7 cellular contexts compared by ENCODE assay signal in genomic region chr9:40993375-40993774, GRCh38.
DNase-seq lines count a peak whose midpoint lies in the region; ATAC-seq, FAIRE-seq and TF ChIP-seq lines count a peak whose summit lies in the region.
"Not testable (repeated sequence)": the region's sequence is repeated elsewhere in the genome, so short reads cannot be mapped to it uniquely, and the experiment has no call there.

No MANE protein-coding gene starts in this region.

- H3K14ac ChIP-seq in IMR-90 (replicated peaks; ENCODE audit: low read depth, low read length), result not testable (repeated sequence)

- peaks cover 27 to 40% (median 30%) of the 10 kb centered on the region in 4 donors for H3K4me1 Mint-ChIP-seq in CD4-positive, alpha-beta memory T cell
- H3K4me1 Mint-ChIP-seq in activated naive CD8-positive, alpha-beta T cell (ENCODE audit: low read depth), result peaks cover 48% of the 10 kb centered on the region
- peaks cover 41 to 55% of the 10 kb centered on the region in 2 donors for H3K4me1 Mint-ChIP-seq in immature natural killer cell

- not testable (repeated sequence) for H2AK9ac ChIP-seq in IMR-90 (replicated peaks; ENCODE audit: low read depth, low read length, poor library complexity)

- H3K36me3 Mint-ChIP-seq in CD4-positive, alpha-beta memory T cell, result peaks cover 33 to 34% of the 10 kb centered on the region in 2 donors
- H3K36me3 Mint-ChIP-seq in activated naive CD8-positive, alpha-beta T cell, result not testable (repeated sequence)
- H3K36me3 Mint-ChIP-seq in immature natural killer cell, result peaks cover 0 to 22% (median 15%) of the 10 kb centered on the region in 3 donors

- H3K27ac ChIP-seq in CD4-positive, alpha-beta memory T cell (ENCODE audit: low read depth, low read length); IMR-90 (ENCODE audit: insufficient read depth, low read length); SK-N-MC; endothelial cell of umbilical vein (ENCODE audit: insufficient read depth, low read depth, low read length); osteoblast (ENCODE audit: low read depth, low read length): not testable (repeated sequence)

- H3K9me3 ChIP-seq in CD4-positive, alpha-beta memory T cell (ENCODE audit: control insufficient read depth in 1 of 2, low read length in 2 of 2); IMR-90 (ENCODE audit: control insufficient read depth, insufficient read depth, low read length); SK-N-MC (ENCODE audit: low read depth, low read length); endothelial cell of umbilical vein (replicated peaks; ENCODE audit: control insufficient read depth, insufficient read depth, low read length); osteoblast (ENCODE audit: low read depth, low read length): not testable (repeated sequence)

- not testable (repeated sequence) for ATAC-seq in IMR-90 (ENCODE audit: low read depth)

- H3K4ac ChIP-seq in IMR-90 (ENCODE audit: low read depth, low read length), result not testable (repeated sequence)

- H3K4me2 ChIP-seq in IMR-90 (ENCODE audit: low read depth, low read length) (peak overlapping the region; percentile 67; the same call in 1 of the 2 replicates), endothelial cell of umbilical vein (ENCODE audit: insufficient read depth, low read length) (peak overlapping the region; percentile 76), osteoblast (ENCODE audit: insufficient read depth, low read length) (peak overlapping the region; percentile 83)

- DNase-seq in CD4-positive, alpha-beta memory T cell; IMR-90; SK-N-MC (ENCODE audit: low read depth, low spot score); endothelial cell of umbilical vein (ENCODE audit: low read depth, low spot score); immature natural killer cell; osteoblast (ENCODE audit: insufficient read length, low spot score, missing footprints): not testable (repeated sequence)

- H3K4me3 ChIP-seq in CD4-positive, alpha-beta memory T cell (ENCODE audit: low read length in 2 of 2); endothelial cell of umbilical vein (replicated peaks in 1 of 3; ENCODE audit: insufficient read depth in 1 of 3, low read depth in 1 of 3, low read length in 3 of 3): not testable (repeated sequence)
- H3K4me3 ChIP-seq in IMR-90 (ENCODE audit: insufficient read depth, low read depth, low read length) (peak overlapping the region; percentile 27; the same call in 1 of the 2 replicates), SK-N-MC (peak overlapping the region; percentile 75; the same call in 1 of the 2 replicates), osteoblast (ENCODE audit: insufficient read depth, low read length) (peak overlapping the region; percentile 88)

- dilution Hi-C loops in IMR-90 (cut with HindIII; ENCODE audit: low sequenced_read_pairs, unreplicated experiment); endothelial cell of umbilical vein (cut with MboI; ENCODE audit: extremely low pct_ligation_motif_present, low sequenced_read_pairs): not testable (repeated sequence)

- not testable (repeated sequence) for H2BK5ac ChIP-seq in IMR-90 (ENCODE audit: low read depth, low read length, poor library complexity, severe bottlenecking)

- not testable (repeated sequence) for H2AK5ac ChIP-seq in IMR-90 (ENCODE audit: low read depth, low read length)

- no CpG with 5 or more reads among the region's 4 CpGs for WGBS in IMR-90 (ENCODE audit: extremely low coverage in 2 of 2, insufficient read length in 1 of 2), 2 experiments

- TF ChIP-seq POLR2A in IMR-90 (IDR thresholded peaks at IDR 0.05; ENCODE audit: low read depth, low read length); endothelial cell of umbilical vein (IDR thresholded peaks at IDR 0.05; ENCODE audit: low read depth, low read length): not testable (repeated sequence)

- H3K27me3 Mint-ChIP-seq in CD4-positive, alpha-beta memory T cell; activated naive CD8-positive, alpha-beta T cell; immature natural killer cell (ENCODE audit: low read depth in 3 of 3): not testable (repeated sequence)

- peak overlapping the region in 5 of 7 donors; percentile 9 to 79 (median 44) for H3K27ac Mint-ChIP-seq in CD4-positive, alpha-beta memory T cell
- H3K27ac Mint-ChIP-seq in activated naive CD8-positive, alpha-beta T cell, result peak overlapping the region; percentile 58
- peak overlapping the region in 4 of 6 donors; percentile 31 to 82 (median 74) for H3K27ac Mint-ChIP-seq in immature natural killer cell

- not testable (repeated sequence) for H4K5ac ChIP-seq in IMR-90 (ENCODE audit: low read depth, low read length)

- not testable (repeated sequence) for H3K18ac ChIP-seq in IMR-90 (ENCODE audit: low read depth, low read length)

- H3K56ac ChIP-seq in IMR-90 (ENCODE audit: extremely low read depth, insufficient read depth, low read length), result not testable (repeated sequence)

- BruUV-seq in IMR-90 (replicated peaks; lab: Mats Ljungman, UMichigan); endothelial cell of umbilical vein (replicated peaks; lab: Mats Ljungman, UMichigan): not testable (repeated sequence)

- peak overlapping the region in 5 of 8 donors; percentile 57 to 97 (median 70) for H3K4me3 Mint-ChIP-seq in CD4-positive, alpha-beta memory T cell
- not testable (repeated sequence) for H3K4me3 Mint-ChIP-seq in activated naive CD8-positive, alpha-beta T cell
- peak overlapping the region in 1 of 5 donors; percentile 70 for H3K4me3 Mint-ChIP-seq in immature natural killer cell

- not testable (repeated sequence) for H3K23ac ChIP-seq in IMR-90 (ENCODE audit: low read depth, low read length)

- intact Hi-C loops in CD4-positive, alpha-beta memory T cell (cut with micrococcal nuclease); IMR-90 (cut with micrococcal nuclease); endothelial cell of umbilical vein (cut with micrococcal nuclease): not testable (repeated sequence)

- not testable (repeated sequence) for H3K9me1 ChIP-seq in IMR-90 (ENCODE audit: insufficient read depth, low read length); endothelial cell of umbilical vein (replicated peaks; ENCODE audit: control insufficient read depth, extremely low read depth, insufficient read depth, low read length)

- not testable (repeated sequence) for H3K36me3 ChIP-seq in CD4-positive, alpha-beta memory T cell (ENCODE audit: insufficient read depth, low read length); IMR-90 (ENCODE audit: control insufficient read depth, insufficient read depth, low read length); SK-N-MC (ENCODE audit: insufficient read depth, low read length); endothelial cell of umbilical vein (ENCODE audit: control insufficient read depth in 2 of 2, extremely low read depth in 1 of 2, insufficient read depth in 2 of 2, low read length in 2 of 2); osteoblast (ENCODE audit: insufficient read depth, low read length)

- H3K9me3 Mint-ChIP-seq in CD4-positive, alpha-beta memory T cell; activated naive CD8-positive, alpha-beta T cell (ENCODE audit: low read depth); immature natural killer cell: not testable (repeated sequence)

- H4K20me1 ChIP-seq in IMR-90 (ENCODE audit: insufficient read depth, low read length); endothelial cell of umbilical vein (replicated peaks; ENCODE audit: control insufficient read depth, extremely low read depth, insufficient read depth, low read length); osteoblast (ENCODE audit: insufficient read depth, low read length): not testable (repeated sequence)

- CTCF ChIA-PET in CD4-positive, alpha-beta memory T cell (lab: Charles Lee; ENCODE audit: partially characterized antibody); IMR-90 (lab: Yijun Ruan, JAX); endothelial cell of umbilical vein (lab: Charles Lee): not testable (repeated sequence)

- not testable (repeated sequence) for FAIRE-seq in endothelial cell of umbilical vein (lab: Jason Lieb, UNC)

- H3K27me3 ChIP-seq in CD4-positive, alpha-beta memory T cell (ENCODE audit: insufficient read depth, low read length); IMR-90 (ENCODE audit: control insufficient read depth, insufficient read depth, low read length); endothelial cell of umbilical vein (ENCODE audit: control insufficient read depth in 2 of 2, insufficient read depth in 2 of 2, low read length in 2 of 2); osteoblast (ENCODE audit: insufficient read depth, low read length): not testable (repeated sequence)

- not testable (repeated sequence) for H2BK15ac ChIP-seq in IMR-90 (ENCODE audit: low read depth, low read length)

- not testable (repeated sequence) for H2BK20ac ChIP-seq in IMR-90 (ENCODE audit: low read depth, low read length)

- TF ChIP-seq RAD21 in IMR-90 (IDR thresholded peaks at IDR 0.05; ENCODE audit: low read length), result not testable (repeated sequence)

- POLR2A ChIA-PET in CD4-positive, alpha-beta memory T cell (lab: Charles Lee; ENCODE audit: partially characterized antibody); IMR-90 (lab: Charles Lee; ENCODE audit: unreplicated experiment); endothelial cell of umbilical vein (lab: Charles Lee): not testable (repeated sequence)

- H3K4me1 ChIP-seq in CD4-positive, alpha-beta memory T cell (ENCODE audit: insufficient read depth, low read length), result peaks cover 39% of the 10 kb centered on the region
- not testable (repeated sequence) for H3K4me1 ChIP-seq in IMR-90 (ENCODE audit: control insufficient read depth, insufficient read depth, low read length); endothelial cell of umbilical vein (ENCODE audit: control insufficient read depth, extremely low read depth, insufficient read depth, low read length); osteoblast (ENCODE audit: insufficient read depth, low read length)

- H2AFZ ChIP-seq in IMR-90 (replicated peaks; ENCODE audit: low read length, poor library complexity); endothelial cell of umbilical vein (ENCODE audit: low read depth, low read length); osteoblast (ENCODE audit: low read length): not testable (repeated sequence)

- H2BK120ac ChIP-seq in IMR-90 (ENCODE audit: low read depth, low read length), result not testable (repeated sequence)

- not testable (repeated sequence) for TF ChIP-seq CTCF in IMR-90 (conservative IDR thresholded peaks at IDR 0.05; ENCODE audit: low read depth, low read length); endothelial cell of umbilical vein (IDR thresholded peaks at IDR 0.05; ENCODE audit: extremely low read depth in 1 of 2, insufficient read depth in 1 of 2, low read depth in 1 of 2, low read length in 2 of 2); osteoblast (IDR thresholded peaks at IDR 0.05; ENCODE audit: extremely low read depth, low read depth, low read length)

- in situ Hi-C loops in IMR-90 (cut with MboI; ENCODE audit: low sequenced_read_pairs), result not testable (repeated sequence)

- H4K8ac ChIP-seq in IMR-90 (ENCODE audit: low read depth in 2 of 2, low read length in 2 of 2), result not testable (repeated sequence)

- not testable (repeated sequence) for H3K79me2 ChIP-seq in endothelial cell of umbilical vein (ENCODE audit: control insufficient read depth, insufficient read depth, low read length)
- H3K79me2 ChIP-seq in osteoblast (ENCODE audit: insufficient read depth, low read length), result peaks cover 15% of the 10 kb centered on the region

- peaks cover 3 to 13% of the 10 kb centered on the region in 2 experiments; a peak in 3 of 4 replicates for H3K79me1 ChIP-seq in IMR-90 (ENCODE audit: low read depth in 1 of 2, low read length in 2 of 2)

- not testable (repeated sequence) for H3K9ac ChIP-seq in IMR-90 (ENCODE audit: low read depth, low read length); SK-N-MC (ENCODE audit: insufficient read length); endothelial cell of umbilical vein (replicated peaks; ENCODE audit: extremely low read depth, insufficient read depth, low read length)

- H4K91ac ChIP-seq in IMR-90 (ENCODE audit: insufficient read depth, low read depth, low read length), result not testable (repeated sequence)
